2 cellular contexts compared by ENCODE assay signal in the genomic region with DNA sequence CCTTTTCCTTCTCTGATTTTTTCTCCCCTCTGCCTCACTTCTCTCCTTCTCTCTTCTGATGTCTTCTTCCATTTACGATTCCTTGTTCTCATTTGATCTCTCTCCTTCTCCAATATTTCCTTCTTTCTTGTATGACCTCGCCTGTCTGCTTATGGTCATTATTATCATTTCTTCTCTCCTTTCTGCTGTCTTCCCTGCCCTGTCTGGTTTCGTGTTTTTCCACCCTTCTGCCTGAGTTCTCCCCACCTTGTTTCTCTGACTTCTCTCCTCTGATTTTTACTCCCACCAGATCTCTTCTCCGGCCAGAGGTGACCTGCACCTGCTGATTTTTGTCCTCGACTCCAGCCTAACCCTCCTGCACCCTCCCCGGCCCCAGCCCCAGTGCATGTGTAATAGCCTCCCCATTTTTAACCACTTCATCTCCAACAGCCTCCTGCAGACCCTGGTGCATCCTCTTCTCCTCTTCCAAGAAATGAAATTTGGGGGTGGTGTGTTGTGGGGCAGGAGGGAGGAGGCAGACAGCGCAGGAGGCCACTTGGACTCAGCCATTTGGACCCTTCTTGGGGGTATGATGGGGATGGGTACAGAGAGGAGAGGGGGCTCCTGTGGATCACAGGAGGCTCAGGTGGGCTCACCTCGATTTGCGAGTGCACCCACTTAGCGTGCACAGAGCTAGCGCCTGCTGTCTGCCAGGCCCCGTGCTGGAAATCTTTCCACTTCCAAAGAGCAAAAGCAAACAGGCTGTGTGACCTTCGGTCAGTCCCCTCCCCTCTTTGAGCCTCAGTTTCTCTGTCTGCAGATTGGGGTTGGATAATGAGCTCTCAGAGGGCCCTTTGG.
TF ChIP-seq lines count a peak whose summit lies in the region.

No MANE protein-coding gene starts in this region.

TF ChIP-seq in SK-N-SH, 30 proteins besides CTCF, POLR2A, EP300 and RAD21 (continued from another document):
- TF ChIP-seq, protein P1, sequence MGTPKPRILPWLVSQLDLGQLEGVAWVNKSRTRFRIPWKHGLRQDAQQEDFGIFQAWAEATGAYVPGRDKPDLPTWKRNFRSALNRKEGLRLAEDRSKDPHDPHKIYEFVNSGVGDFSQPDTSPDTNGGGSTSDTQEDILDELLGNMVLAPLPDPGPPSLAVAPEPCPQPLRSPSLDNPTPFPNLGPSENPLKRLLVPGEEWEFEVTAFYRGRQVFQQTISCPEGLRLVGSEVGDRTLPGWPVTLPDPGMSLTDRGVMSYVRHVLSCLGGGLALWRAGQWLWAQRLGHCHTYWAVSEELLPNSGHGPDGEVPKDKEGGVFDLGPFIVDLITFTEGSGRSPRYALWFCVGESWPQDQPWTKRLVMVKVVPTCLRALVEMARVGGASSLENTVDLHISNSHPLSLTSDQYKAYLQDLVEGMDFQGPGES (IDR thresholded peaks at IDR 0.05; ENCODE audit: low read depth, low read length): no peak
- TF ChIP-seq, protein P2, sequence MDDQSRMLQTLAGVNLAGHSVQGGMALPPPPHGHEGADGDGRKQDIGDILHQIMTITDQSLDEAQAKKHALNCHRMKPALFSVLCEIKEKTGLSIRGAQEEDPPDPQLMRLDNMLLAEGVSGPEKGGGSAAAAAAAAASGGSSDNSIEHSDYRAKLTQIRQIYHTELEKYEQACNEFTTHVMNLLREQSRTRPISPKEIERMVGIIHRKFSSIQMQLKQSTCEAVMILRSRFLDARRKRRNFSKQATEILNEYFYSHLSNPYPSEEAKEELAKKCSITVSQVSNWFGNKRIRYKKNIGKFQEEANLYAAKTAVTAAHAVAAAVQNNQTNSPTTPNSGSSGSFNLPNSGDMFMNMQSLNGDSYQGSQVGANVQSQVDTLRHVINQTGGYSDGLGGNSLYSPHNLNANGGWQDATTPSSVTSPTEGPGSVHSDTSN (IDR thresholded peaks at IDR 0.05): no peak
- TF ChIP-seq MEF2A (IDR thresholded peaks at IDR 0.05; ENCODE audit: borderline replicate concordance, low read depth): no peak
- TF ChIP-seq CHD2 (IDR thresholded peaks at IDR 0.05; ENCODE audit: low read length, partially characterized antibody): no peak
- TF ChIP-seq RXRA (IDR thresholded peaks at IDR 0.05; ENCODE audit: borderline replicate concordance, low read depth): no peak
- TF ChIP-seq GABPA (IDR thresholded peaks at IDR 0.05; ENCODE audit: low read depth): no peak
- TF ChIP-seq TAF1 (IDR thresholded peaks at IDR 0.05; ENCODE audit: borderline replicate concordance, low read depth, low read length): no peak
- no peak for TF ChIP-seq RCOR1 (IDR thresholded peaks at IDR 0.05; ENCODE audit: low read length)
- TF ChIP-seq NFIC (IDR thresholded peaks at IDR 0.05; ENCODE audit: borderline replicate concordance): no peak
- TF ChIP-seq, protein P3, sequence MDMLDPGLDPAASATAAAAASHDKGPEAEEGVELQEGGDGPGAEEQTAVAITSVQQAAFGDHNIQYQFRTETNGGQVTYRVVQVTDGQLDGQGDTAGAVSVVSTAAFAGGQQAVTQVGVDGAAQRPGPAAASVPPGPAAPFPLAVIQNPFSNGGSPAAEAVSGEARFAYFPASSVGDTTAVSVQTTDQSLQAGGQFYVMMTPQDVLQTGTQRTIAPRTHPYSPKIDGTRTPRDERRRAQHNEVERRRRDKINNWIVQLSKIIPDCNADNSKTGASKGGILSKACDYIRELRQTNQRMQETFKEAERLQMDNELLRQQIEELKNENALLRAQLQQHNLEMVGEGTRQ (IDR thresholded peaks at IDR 0.05; ENCODE audit: borderline replicate concordance, low read depth, low read length): no peak
- TF ChIP-seq, protein P4, sequence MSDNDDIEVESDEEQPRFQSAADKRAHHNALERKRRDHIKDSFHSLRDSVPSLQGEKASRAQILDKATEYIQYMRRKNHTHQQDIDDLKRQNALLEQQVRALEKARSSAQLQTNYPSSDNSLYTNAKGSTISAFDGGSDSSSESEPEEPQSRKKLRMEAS (IDR thresholded peaks at IDR 0.05; ENCODE audit: low read depth): no peak

TF ChIP-seq in SK-N-SH treated with all-trans-retinoic acid at 6 μM for 48 hours, 23 proteins besides CTCF, POLR2A, EP300 and RAD21 (continued from another document):
- TF ChIP-seq, protein P5, sequence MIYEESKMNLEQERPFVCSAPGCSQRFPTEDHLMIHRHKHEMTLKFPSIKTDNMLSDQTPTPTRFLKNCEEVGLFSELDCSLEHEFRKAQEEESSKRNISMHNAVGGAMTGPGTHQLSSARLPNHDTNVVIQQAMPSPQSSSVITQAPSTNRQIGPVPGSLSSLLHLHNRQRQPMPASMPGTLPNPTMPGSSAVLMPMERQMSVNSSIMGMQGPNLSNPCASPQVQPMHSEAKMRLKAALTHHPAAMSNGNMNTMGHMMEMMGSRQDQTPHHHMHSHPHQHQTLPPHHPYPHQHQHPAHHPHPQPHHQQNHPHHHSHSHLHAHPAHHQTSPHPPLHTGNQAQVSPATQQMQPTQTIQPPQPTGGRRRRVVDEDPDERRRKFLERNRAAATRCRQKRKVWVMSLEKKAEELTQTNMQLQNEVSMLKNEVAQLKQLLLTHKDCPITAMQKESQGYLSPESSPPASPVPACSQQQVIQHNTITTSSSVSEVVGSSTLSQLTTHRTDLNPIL (CRISPR knock-in tag; IDR thresholded peaks at IDR 0.05; ENCODE audit: low read depth): no peak
- no peak for TF ChIP-seq ZNF70 (CRISPR knock-in tag; IDR thresholded peaks at IDR 0.05)
- no peak for TF ChIP-seq ESRRG (CRISPR knock-in tag; IDR thresholded peaks at IDR 0.05)
TF ChIP-seq in SK-N-SH treated with all-trans-retinoic acid at 6 μM for 48 hours: peak in this region for 0.
